ENCODE assay signal across 8 cellular contexts in the genomic region with DNA sequence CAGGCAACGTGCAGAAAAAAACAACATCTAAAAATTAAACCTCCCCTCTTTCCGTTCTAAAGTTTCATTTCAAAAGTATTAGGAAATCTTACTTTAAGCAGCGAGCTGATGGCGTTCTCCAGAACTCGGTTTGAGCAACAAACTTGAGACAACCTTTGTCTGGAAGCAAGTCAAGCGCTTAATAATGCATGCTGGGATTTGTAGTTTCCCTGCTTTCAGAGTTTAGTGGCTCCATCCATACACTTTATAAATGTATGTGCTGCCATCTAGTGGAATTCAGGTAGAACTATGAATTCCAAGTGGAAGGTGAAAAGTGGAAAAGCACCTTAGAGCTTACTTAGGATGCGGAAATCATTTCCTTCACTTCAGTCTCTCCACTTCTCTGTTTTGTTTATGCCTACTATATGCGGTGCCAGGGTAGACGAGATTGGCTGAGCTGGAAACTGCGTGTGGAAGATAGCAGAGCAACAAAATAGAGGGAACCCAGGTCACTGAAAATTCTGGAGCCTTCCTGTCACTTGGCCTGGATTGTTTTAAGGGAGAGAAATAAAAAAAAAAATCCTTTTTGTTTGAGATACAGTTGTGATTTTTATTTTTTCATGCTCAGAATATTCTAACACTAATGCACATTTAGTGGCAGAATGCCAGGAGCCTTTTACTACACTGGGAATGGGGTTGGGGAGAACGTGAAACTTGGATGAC. TPM values are rescaled to one million over a fixed set of nuclear protein-coding genes. Genes with fewer than 3 reads are reported as not detected.
DNase-seq lines count a peak whose midpoint lies in the region; ATAC-seq, FAIRE-seq and TF ChIP-seq lines count a peak whose summit lies in the region.

A gene (minus strand): TSS at position 144 of the 702 bp plus-strand sequence. CDS start 3,580 bp downstream, outside the sequence.

- CTCF ChIA-PET in activated B cell treated with CpG ODN at 0.5 μM for 24 hours (lab: Charles Lee): interaction anchor here (0.6 to 3.2 kb wide), 9 partner anchors 9 to 472 kb away, joined by 3 to 21 read pairs (median 4); a partner anchor contains a TSS
- CTCF ChIA-PET in HepG2 (lab: Yijun Ruan, JAX; ENCODE audit: low intra/inter-chr PET ratio, low total read pairs): no interaction called here

- peaks cover 2% of the 10 kb centered on the region for H3K36me3 Mint-ChIP-seq in activated B cell treated with CpG ODN at 0.5 μM for 24 hours (ENCODE audit: low read depth)
- no peaks in the 10 kb centered on the region for H3K36me3 Mint-ChIP-seq in stimulated activated effector memory CD8-positive, alpha-beta T cell treated with anti-CD3 and anti-CD28 coated beads, Interleukin-12 subunit alpha, Interleukin-12 subunit beta, amount 100 ng/mL, for 72 hours

- WGBS in HepG2 (ENCODE audit: low lambda C conversion rate): 4% methylated on average over 11 of the region's 11 CpGs

- no peaks in the 10 kb centered on the region for H4K20me1 ChIP-seq in HepG2 (ENCODE audit: insufficient read depth, low read length)

- H2AFZ ChIP-seq in HepG2 (ENCODE audit: low read length): peak within 1 kb of the TSS; percentile 87

- no peaks in the 10 kb centered on the region for H3K9me3 ChIP-seq in HepG2 (ENCODE audit: low read length)

- intact Hi-C loops in activated B cell treated with CpG ODN at 0.5 μM for 24 hours (cut with micrococcal nuclease) (loop anchor here (1.0 to 10.0 kb wide), 11 partner anchors 24 to 755 kb away; a partner anchor contains a TSS), HepG2 (cut with micrococcal nuclease; ENCODE audit: unreplicated experiment) (loop anchor here (2.0 to 5.0 kb wide), 5 partner anchors 53 to 1978 kb away; no protein-coding TSS in a partner anchor)

- peaks cover 14% of the 10 kb centered on the region for H3K4me1 Mint-ChIP-seq in activated B cell treated with CpG ODN at 0.5 μM for 24 hours
- peaks cover 23% of the 10 kb centered on the region for H3K4me1 Mint-ChIP-seq in stimulated activated effector memory CD8-positive, alpha-beta T cell treated with anti-CD3 and anti-CD28 coated beads, Interleukin-12 subunit alpha, Interleukin-12 subunit beta, amount 100 ng/mL, for 72 hours

- TF ChIP-seq EP300 in HepG2 (IDR thresholded peaks at IDR 0.05; ENCODE audit: low read depth in 2 of 2, low read length in 2 of 2) (0 out of 4 replicates have a peak, but pooled peaks of 1 of the 2 experiments have one; percentile 5), HepG2 (CRISPR knock-in tag; IDR thresholded peaks at IDR 0.05; ENCODE audit: borderline replicate concordance) (no peak)

- peak within 1 kb of the TSS; percentile 66 for H3K9ac ChIP-seq in HepG2 (ENCODE audit: insufficient read depth, low read depth, low read length)

- peak within 1 kb of the TSS; percentile 52 to 70 (median 66) for H3K4me3 ChIP-seq in HepG2 (replicated peaks in 1 of 3; ENCODE audit: insufficient read depth in 1 of 3, low read depth in 2 of 3, low read length in 3 of 3)

- H3K27ac ChIP-seq in HepG2 (ENCODE audit: extremely low read length, insufficient read depth, low read length): no peak within 1 kb of the TSS

- ATAC-seq in HG03378 (IDR thresholded peaks at IDR 0.05; ENCODE audit: unreplicated experiment) (peak; percentile 98), activated B cell treated with CpG ODN at 0.5 μM for 24 hours (ENCODE audit: low read depth) (peak; percentile 99), HepG2 (peak; percentile 87)
- ATAC-seq in stimulated activated effector memory CD8-positive, alpha-beta T cell treated with anti-CD3 and anti-CD28 coated beads, Interleukin-12 subunit alpha, Interleukin-12 subunit beta, amount 100 ng/mL, for 72 hours: peak; percentile 97

- in situ Hi-C loops in HepG2 (cut with HindIII; ENCODE audit: extremely low pct_ligation_motif_present, low pct_unique_long_range_greater_than_20kb): loop anchor here (5.0 to 10.0 kb wide), 2 partner anchors 478 to 665 kb away; no protein-coding TSS in a partner anchor

- POLR2A ChIA-PET in activated B cell treated with CpG ODN at 0.5 μM for 24 hours (lab: Charles Lee) (interaction anchor here (1.9 kb wide), 1 partner anchor 272 kb away, joined by 9 read pairs; a partner anchor contains a TSS), HepG2 (lab: Yijun Ruan, JAX) (interaction anchor here (0.7 to 2.9 kb wide), 5 partner anchors 23 to 479 kb away, joined by 3 to 10 read pairs (median 4); a partner anchor contains a TSS)

- TF ChIP-seq RAD21 in HepG2 (CRISPR knock-in tag; IDR thresholded peaks at IDR 0.05): peak; percentile 72

- H3K79me2 ChIP-seq in HepG2 (ENCODE audit: insufficient read depth, low read length): no peaks in the 10 kb centered on the region

- H3K9me3 Mint-ChIP-seq in activated B cell treated with CpG ODN at 0.5 μM for 24 hours: no peaks in the 10 kb centered on the region
- H3K9me3 Mint-ChIP-seq in stimulated activated effector memory CD8-positive, alpha-beta T cell treated with anti-CD3 and anti-CD28 coated beads, Interleukin-12 subunit alpha, Interleukin-12 subunit beta, amount 100 ng/mL, for 72 hours: no peaks in the 10 kb centered on the region

- peak within 1 kb of the TSS; percentile 79 for H3K4me3 Mint-ChIP-seq in activated B cell treated with CpG ODN at 0.5 μM for 24 hours
- peak within 1 kb of the TSS; percentile 71 for H3K4me3 Mint-ChIP-seq in stimulated activated effector memory CD8-positive, alpha-beta T cell treated with anti-CD3 and anti-CD28 coated beads, Interleukin-12 subunit alpha, Interleukin-12 subunit beta, amount 100 ng/mL, for 72 hours

- TF ChIP-seq POLR2A in HepG2 (IDR thresholded peaks at IDR 0.05; ENCODE audit: insufficient read depth in 1 of 2, low read depth in 2 of 2, low read length in 2 of 2): no peak

- H3K4me2 ChIP-seq in HepG2 (ENCODE audit: low read depth, low read length): peak within 1 kb of the TSS; percentile 79

- no peaks in the 10 kb centered on the region for H3K27me3 Mint-ChIP-seq in activated B cell treated with CpG ODN at 0.5 μM for 24 hours

- H3K27me3 ChIP-seq in HepG2 (ENCODE audit: control insufficient read depth in 1 of 2, insufficient read depth in 2 of 2, low read length in 2 of 2): no peaks in the 10 kb centered on the region

- peak; percentile 37 for TF ChIP-seq CTCF in activated B cell treated with CpG ODN at 0.5 μM for 24 hours (IDR thresholded peaks at IDR 0.05)
- TF ChIP-seq CTCF in HepG2 (CRISPR knock-in tag; IDR thresholded peaks at IDR 0.05): peak; percentile 90

- BruUV-seq in HepG2 (replicated peaks; lab: Mats Ljungman, UMichigan): no TSS peak

- peak within 1 kb of the TSS; percentile 63 for H3K27ac Mint-ChIP-seq in activated B cell treated with CpG ODN at 0.5 μM for 24 hours
- peak within 1 kb of the TSS; percentile 80 for H3K27ac Mint-ChIP-seq in stimulated activated effector memory CD8-positive, alpha-beta T cell treated with anti-CD3 and anti-CD28 coated beads, Interleukin-12 subunit alpha, Interleukin-12 subunit beta, amount 100 ng/mL, for 72 hours

- DNase-seq in COLO829 (ENCODE audit: low spot score) (peak; percentile 97), GM19240 (ENCODE audit: insufficient read length, low spot score) (peak; percentile 43), NCI-H345 (lab: John Stamatoyannopoulos, UW) (peak; percentile 83), activated B cell treated with CpG ODN at 0.5 μM for 24 hours (no peak), HepG2 (ENCODE audit: low spot score) (peak; percentile 85)
- DNase-seq in effector CD4-positive, alpha-beta T cell: peak; percentile 48
- DNase-seq in stimulated activated effector memory CD8-positive, alpha-beta T cell treated with anti-CD3 and anti-CD28 coated beads, Interleukin-12 subunit alpha, Interleukin-12 subunit beta, amount 100 ng/mL, for 72 hours (ENCODE audit: low spot score in 2 of 2): peak; percentile 14 to 58

- peak; percentile 90 for FAIRE-seq in HepG2 (lab: Jason Lieb, UNC)

- H3K4me1 ChIP-seq in HepG2 (ENCODE audit: insufficient read depth, low read length): peaks cover 47% of the 10 kb centered on the region

- H3K36me3 ChIP-seq in HepG2 (replicated peaks in 1 of 2; ENCODE audit: control insufficient read depth in 1 of 2, insufficient read depth in 2 of 2, low read length in 2 of 2): no peaks in the 10 kb centered on the region

TF ChIP-seq in HepG2, 621 proteins besides CTCF, POLR2A, EP300 and RAD21 (continues in another document):
- no peak for TF ChIP-seq ZFP62 (CRISPR knock-in tag; IDR thresholded peaks at IDR 0.05)
- no peak for TF ChIP-seq FLYWCH1 (CRISPR knock-in tag; IDR thresholded peaks at IDR 0.05)

RNA-seq across cellular contexts. Expression of the gene that starts here (rescaled TPM):
- total RNA-seq in activated B cell treated with CpG ODN at 0.5 μM for 24 hours (5.1 and 6.5 TPM in 2 replicates), HepG2 (2016; rRNA removed; fragmentation: Illumina TruSeq; extraction: Trizol) (46.2 and 61.0 TPM in 2 replicates)
- 5.9 and 7.4 TPM in 2 replicates for total RNA-seq in HepG2 (2016; cell fraction: cytosol; rRNA removed; fragmentation: Illumina TruSeq; extraction: Trizol; ENCODE audit: low read depth)
- 43.7 and 65.1 TPM in 2 replicates for total RNA-seq in HepG2 (2016; cell fraction: insoluble cytoplasmic fraction; rRNA removed; fragmentation: Illumina TruSeq; extraction: Trizol)
- total RNA-seq in HepG2 (2016; cell fraction: membrane; rRNA removed; fragmentation: Illumina TruSeq; extraction: Trizol): 9.9 and 10.2 TPM in 2 replicates
- total RNA-seq in HepG2 (2016; cell fraction: nucleus; rRNA removed; fragmentation: Illumina TruSeq; extraction: Trizol): 25.2 and 26.4 TPM in 2 replicates
- 29.1 and 34.8 TPM in 2 replicates for polyA plus RNA-seq in HepG2 (2011; rRNA removed)
- polyA plus RNA-seq in HepG2 (2011; cell fraction: cytosol; rRNA removed): 13.8 and 17.3 TPM in 2 replicates
- 27.4 and 37.3 TPM in 2 replicates for polyA plus RNA-seq in HepG2 (2011; cell fraction: nucleus; rRNA removed)
- 18.9 and 28.5 TPM in 2 replicates for polyA plus RNA-seq in HepG2 (2012)
- polyA plus RNA-seq in HepG2 (2016; cell fraction: cytosol; fragmentation: Illumina TruSeq; extraction: Trizol; ENCODE audit: low read depth): 4.4 and 4.7 TPM in 2 replicates
- polyA plus RNA-seq in HepG2 (2016; cell fraction: insoluble cytoplasmic fraction; fragmentation: Illumina TruSeq; extraction: Trizol; ENCODE audit: low read depth): 55.9 and 59.9 TPM in 2 replicates
- 6.3 and 6.9 TPM in 2 replicates for polyA plus RNA-seq in HepG2 (2016; cell fraction: membrane; fragmentation: Illumina TruSeq; extraction: Trizol; ENCODE audit: low read depth)
- 36.7 and 40.0 TPM in 2 replicates for polyA plus RNA-seq in HepG2 (2016; cell fraction: nucleus; fragmentation: Illumina TruSeq; extraction: Trizol; ENCODE audit: insufficient read depth, low read depth)
- polyA minus RNA-seq in HepG2 (2011; rRNA and poly(A)+ RNA removed; ENCODE audit: low replicate concordance): 4.5 and 6.4 TPM in 2 replicates
- 3.3 and 9.4 TPM in 2 replicates for polyA minus RNA-seq in HepG2 (2011; cell fraction: cytosol; rRNA and poly(A)+ RNA removed)
- 19.2 and 27.6 TPM in 2 replicates for polyA minus RNA-seq in HepG2 (2011; cell fraction: nucleus; rRNA and poly(A)+ RNA removed)
